ENCODE assay signal across 8 cellular contexts in the genomic region with DNA sequence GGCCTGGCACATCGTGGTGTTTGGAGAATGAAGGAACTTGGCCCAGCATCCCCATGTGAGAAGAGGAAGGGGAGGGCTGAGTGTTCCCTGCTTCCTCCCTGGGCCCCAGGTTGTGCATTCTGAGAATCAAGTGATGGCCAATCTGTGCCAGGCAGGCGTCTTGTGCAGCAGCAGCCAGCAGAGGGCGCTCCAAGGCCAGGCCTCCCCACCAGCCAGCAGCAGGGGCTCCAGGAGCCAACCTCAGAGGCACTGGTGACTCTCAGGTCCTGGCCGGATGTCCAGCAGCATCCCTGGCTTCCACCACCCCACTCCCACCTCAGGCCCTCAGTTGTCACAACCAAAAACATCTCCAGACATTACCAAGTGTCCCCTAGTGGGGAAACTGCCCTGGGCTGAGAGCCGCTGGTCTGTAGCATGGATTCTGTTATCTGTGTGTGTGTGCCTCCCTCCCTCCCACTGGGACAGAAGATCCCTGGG.
DNase-seq lines count a peak whose midpoint lies in the region; ATAC-seq lines count a peak whose summit lies in the region.

No MANE protein-coding gene starts in this region.

- no peak overlapping the region for H3K27ac Mint-ChIP-seq in activated CD4-positive, alpha-beta T cell treated with anti-CD3 and anti-CD28 coated beads, Interleukin-2, amount 10 ng/mL, durations not matched to agents 7 days and 5 days
- H3K27ac Mint-ChIP-seq in memory B cell: peak overlapping the region; percentile 92

- CTCF ChIA-PET in activated CD4-positive, alpha-beta T cell treated with anti-CD3 and anti-CD28 coated beads, Interleukin-2, amount 10 ng/mL, durations not matched to agents 7 days and 5 days (lab: Charles Lee): interaction anchor here (0.6 to 5.7 kb wide), 11 partner anchors 12 to 614 kb away, joined by 3 to 21 read pairs (median 3); no protein-coding TSS in a partner anchor

- no peaks in the 10 kb centered on the region for H3K27me3 Mint-ChIP-seq in activated CD4-positive, alpha-beta T cell treated with anti-CD3 and anti-CD28 coated beads, Interleukin-2, amount 10 ng/mL, durations not matched to agents 7 days and 5 days
- H3K27me3 Mint-ChIP-seq in memory B cell: no peaks in the 10 kb centered on the region

- H3K9me3 Mint-ChIP-seq in activated CD4-positive, alpha-beta T cell treated with anti-CD3 and anti-CD28 coated beads, Interleukin-2, amount 10 ng/mL, durations not matched to agents 7 days and 5 days: no peaks in the 10 kb centered on the region
- H3K9me3 Mint-ChIP-seq in memory B cell: no peaks in the 10 kb centered on the region

- H3K4me3 Mint-ChIP-seq in activated CD4-positive, alpha-beta T cell treated with anti-CD3 and anti-CD28 coated beads, Interleukin-2, amount 10 ng/mL, durations not matched to agents 7 days and 5 days: no peak overlapping the region
- H3K4me3 Mint-ChIP-seq in memory B cell: no peak overlapping the region

- POLR2A ChIA-PET in activated CD4-positive, alpha-beta T cell treated with anti-CD3 and anti-CD28 coated beads, Interleukin-2, amount 10 ng/mL, durations not matched to agents 7 days and 5 days (lab: Charles Lee): interaction anchor here (0.6 kb wide), 1 partner anchor 15 kb away, joined by 4 read pairs; no protein-coding TSS in a partner anchor

- DNase-seq in SIG-M5 treated with dmso at 0.1 percent for 504 hours (lab: John Stamatoyannopoulos, UW; ENCODE audit: unreplicated experiment) (peak; percentile 83), SIG-M5 (lab: John Stamatoyannopoulos, UW) (no peak), NCI-H2171 treated with DMSO at 0.1 percent for 48 hours (lab: John Stamatoyannopoulos, UW) (peak; percentile 54), dermis blood vessel endothelial cell (peak; percentile 76), memory B cell (ENCODE audit: low spot score in 2 of 2) (peak; percentile 56 to 64)
- DNase-seq in activated CD4-positive, alpha-beta T cell treated with anti-CD3 and anti-CD28 coated beads, Interleukin-2, amount 10 ng/mL, durations not matched to agents 7 days and 5 days: peak; percentile 73
- DNase-seq in stimulated activated CD8-positive, alpha-beta memory T cell treated with anti-CD3 and anti-CD28 coated beads, Interleukin-7, amount 100 ng/mL, for 24 hours (ENCODE audit: low read depth): peak; percentile 50

- peaks cover 44% of the 10 kb centered on the region for H3K36me3 Mint-ChIP-seq in activated CD4-positive, alpha-beta T cell treated with anti-CD3 and anti-CD28 coated beads, Interleukin-2, amount 10 ng/mL, durations not matched to agents 7 days and 5 days (ENCODE audit: low read depth)
- H3K36me3 Mint-ChIP-seq in memory B cell: peaks cover 47% of the 10 kb centered on the region

- peaks cover 15% of the 10 kb centered on the region for H3K4me1 Mint-ChIP-seq in activated CD4-positive, alpha-beta T cell treated with anti-CD3 and anti-CD28 coated beads, Interleukin-2, amount 10 ng/mL, durations not matched to agents 7 days and 5 days
- H3K4me1 Mint-ChIP-seq in memory B cell: peaks cover 10% of the 10 kb centered on the region

- ATAC-seq in memory B cell (ENCODE audit: low read depth) (peak; percentile 78), GM18502 (IDR thresholded peaks at IDR 0.05; ENCODE audit: poor library complexity, unreplicated experiment) (no peak)
